1 cellular context compared by ENCODE assay signal in genomic region chr16:69406780-69407331, GRCh38.
TF ChIP-seq lines count a peak whose summit lies in the region.

No MANE protein-coding gene starts in this region.

TF ChIP-seq in HepG2, 621 proteins besides CTCF, POLR2A, EP300 and RAD21 (continued from another document):
- TF ChIP-seq ZBTB10 (CRISPR knock-in tag; IDR thresholded peaks at IDR 0.05; ENCODE audit: borderline replicate concordance) (no peak), RAD51 (IDR thresholded peaks at IDR 0.05; ENCODE audit: borderline replicate concordance) (peak; percentile 69), ZNF646 (CRISPR knock-in tag; IDR thresholded peaks at IDR 0.05) (no peak), USF2 (IDR thresholded peaks at IDR 0.05; ENCODE audit: low read depth, low read length) (peak; percentile 88), USF2 (CRISPR knock-in tag; IDR thresholded peaks at IDR 0.05; ENCODE audit: borderline replicate concordance) (peak; percentile 88; the same call in 1 of the 2 replicates), ZMYM4 (CRISPR knock-in tag; IDR thresholded peaks at IDR 0.05) (0 out of 2 replicates have a peak, but pooled peaks have one; percentile 39), ELF4 (CRISPR knock-in tag; IDR thresholded peaks at IDR 0.05; ENCODE audit: borderline replicate concordance) (no peak), ZNF777 (CRISPR knock-in tag; IDR thresholded peaks at IDR 0.05) (no peak), HNF4A (CRISPR knock-in tag; IDR thresholded peaks at IDR 0.05) (no peak), TCF7 (IDR thresholded peaks at IDR 0.05; ENCODE audit: low read depth) (no peak), PAXIP1 (CRISPR knock-in tag; conservative IDR thresholded peaks at IDR 0.05) (no peak), ZNF557 (CRISPR knock-in tag; IDR thresholded peaks at IDR 0.05) (no peak), ZNF362 (CRISPR knock-in tag; IDR thresholded peaks at IDR 0.05; ENCODE audit: borderline replicate concordance) (no peak), NRL (CRISPR knock-in tag; IDR thresholded peaks at IDR 0.05; ENCODE audit: borderline replicate concordance) (0 out of 2 replicates have a peak, but pooled peaks have one; percentile 29)
